10 cellular contexts compared by ENCODE assay signal in the genomic region with DNA sequence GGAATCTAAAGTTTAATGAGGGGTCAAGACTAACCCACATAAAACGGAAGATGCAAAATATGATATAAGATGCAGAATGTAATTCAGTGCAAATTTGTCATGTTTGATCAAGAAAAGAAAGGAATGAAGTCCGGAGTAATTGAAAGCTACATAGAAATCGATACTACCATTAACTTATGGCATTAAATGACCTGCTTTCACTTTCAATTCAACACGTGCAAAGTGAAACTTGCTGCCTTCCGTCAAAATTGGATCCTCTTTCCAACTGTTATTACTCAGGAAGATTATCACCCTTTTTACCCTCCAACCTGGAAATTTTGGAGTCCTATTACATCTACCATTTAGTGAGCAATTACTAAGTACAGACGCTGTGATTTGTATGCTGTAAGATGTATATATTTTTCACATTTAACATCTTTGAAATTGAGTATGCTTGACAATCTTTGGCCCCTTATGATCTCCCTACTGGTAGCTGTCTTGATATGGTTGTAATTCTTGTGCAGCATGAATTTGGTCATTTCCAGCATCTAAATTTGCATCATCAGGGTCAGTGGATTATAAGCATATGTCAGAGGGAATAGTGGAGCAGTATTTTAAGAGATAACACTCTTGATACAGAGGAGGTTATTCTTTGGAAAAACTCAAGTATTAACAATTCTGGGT. TPM values are rescaled to one million over a fixed set of nuclear protein-coding genes. Genes with fewer than 3 reads are reported as not detected.
DNase-seq lines count a peak whose midpoint lies in the region; ATAC-seq and TF ChIP-seq lines count a peak whose summit lies in the region.
"Had no signal": no experiment of that assay in that cellular context is flagged by ENCODE, and none has a peak within 500 bp of the region (broad histone marks: within the 10 kb centered on the region; RNA-seq: fewer than 3 reads in every experiment).

No MANE protein-coding gene starts in this region.

- H3K4me2 ChIP-seq in GM23248 (ENCODE audit: unreplicated experiment): no peak overlapping the region

- intact Hi-C loops in right lobe of liver (cut with DNase I): no loop called here

- H3K27ac ChIP-seq in GM23248 (no peak overlapping the region), right lobe of liver (peak overlapping the region in 1 of 3 donors; percentile 12)
- H3K27ac ChIP-seq: foreskin keratinocyte had no signal

- H3K36me3 ChIP-seq in GM23248 (ENCODE audit: low read depth): no peaks in the 10 kb centered on the region
- H3K36me3 ChIP-seq in right lobe of liver: no peaks in the 10 kb centered on the region

- H3K4me1 ChIP-seq in GM23248 (ENCODE audit: insufficient read depth) (no peaks in the 10 kb centered on the region), right lobe of liver (no peaks in the 10 kb centered on the region)
- H3K4me1 ChIP-seq: foreskin keratinocyte had no signal

- H3K79me2 ChIP-seq in GM23248 (ENCODE audit: insufficient read depth): no peaks in the 10 kb centered on the region

- no peak for TF ChIP-seq POLR2A in right lobe of liver (IDR thresholded peaks at IDR 0.05)

- H3K27me3 ChIP-seq in GM23248 (replicated peaks; ENCODE audit: insufficient read depth) (no peaks in the 10 kb centered on the region), right lobe of liver (no peaks in the 10 kb centered on the region)
- H3K27me3 ChIP-seq: foreskin keratinocyte had no signal

- H3K9ac ChIP-seq in GM23248: no peak overlapping the region

- ATAC-seq in right lobe of liver (peak; percentile 69 to 93 (median 78)), HG03039 (IDR thresholded peaks at IDR 0.05; ENCODE audit: unreplicated experiment) (no peak)
- ATAC-seq: foreskin keratinocyte had no signal

- TF ChIP-seq CTCF in right lobe of liver (IDR thresholded peaks at IDR 0.05): no peak

- 38 to 42% methylated on average over 6 of the region's 6 CpGs for WGBS in GM23248 (ENCODE audit: low coverage in 1 of 2, low lambda C conversion rate in 2 of 2, missing lambda C conversion rate in 2 of 2), 2 experiments
- WGBS in right lobe of liver (ENCODE audit: insufficient coverage, low coverage, low lambda C conversion rate, missing lambda C conversion rate): 20% methylated on average over 6 of the region's 6 CpGs

- no peaks in the 10 kb centered on the region for H3F3A ChIP-seq in GM23248 (ENCODE audit: insufficient read depth)

- peak; percentile 25 for DNase-seq in ELR (ENCODE audit: low read depth)
- DNase-seq in GM23248: no peak
- DNase-seq in OCI-M1 (lab: John Stamatoyannopoulos, UW): peak; percentile 78
- DNase-seq in right lobe of liver: no peak
- no peak for DNase-seq in NCI-H510A (lab: John Stamatoyannopoulos, UW)
- DNase-seq in putamen (ENCODE audit: low spot score): no peak
- no peak for DNase-seq in NCI-H2171 treated with DMSO at 0.1 percent for 48 hours (lab: John Stamatoyannopoulos, UW)
- DNase-seq: amniotic stem cell, foreskin keratinocyte had no signal

- H2AFZ ChIP-seq in GM23248: peak overlapping the region; percentile 53; the same call in 1 of the 2 replicates

- H3K4me3 ChIP-seq in GM23248: no peak overlapping the region
- peak overlapping the region; percentile 20 to 44 (median 40) for H3K4me3 ChIP-seq in right lobe of liver

- H3K9me3 ChIP-seq in GM23248 (ENCODE audit: low read depth): no peaks in the 10 kb centered on the region
- no peaks in the 10 kb centered on the region for H3K9me3 ChIP-seq in right lobe of liver

- H3K9me2 ChIP-seq in GM23248 (ENCODE audit: insufficient read depth): no peaks in the 10 kb centered on the region

- in situ Hi-C loops in GM23248 (cut with MboI): no loop called here

- H4K20me1 ChIP-seq in GM23248 (ENCODE audit: insufficient read depth): no peaks in the 10 kb centered on the region

RNA-seq across cellular contexts. Expression of gene UNC80, which starts 18.6 kb away (rescaled TPM):
- not detected in 2 replicates for total RNA-seq in GM23248 (2014; rRNA removed; shearing (Covaris generic))
- polyA plus RNA-seq in GM23248 (2016; fragmentation: Nextera tagmentation; extraction: Ambion mirVana): not detected in 2 replicates
- under 1 TPM in 1 of 6 experiments, not detected in 5; 0.19 TPM for total RNA-seq in right lobe of liver
- polyA plus RNA-seq: foreskin keratinocyte had no signal

Comparison
In these comparisons a context has a peak if more than half of its experiments do, and no peak if none do; other contexts are left out.
1. DNase-seq: peak in ELR (single experiment) and OCI-M1 (single experiment); none in GM23248 (single experiment), right lobe of liver (0 of 3), NCI-H510A (single experiment), putamen (single experiment) and NCI-H2171 treated with DMSO at 0.1 percent for 48 hours (single experiment).